In the genomic region with DNA sequence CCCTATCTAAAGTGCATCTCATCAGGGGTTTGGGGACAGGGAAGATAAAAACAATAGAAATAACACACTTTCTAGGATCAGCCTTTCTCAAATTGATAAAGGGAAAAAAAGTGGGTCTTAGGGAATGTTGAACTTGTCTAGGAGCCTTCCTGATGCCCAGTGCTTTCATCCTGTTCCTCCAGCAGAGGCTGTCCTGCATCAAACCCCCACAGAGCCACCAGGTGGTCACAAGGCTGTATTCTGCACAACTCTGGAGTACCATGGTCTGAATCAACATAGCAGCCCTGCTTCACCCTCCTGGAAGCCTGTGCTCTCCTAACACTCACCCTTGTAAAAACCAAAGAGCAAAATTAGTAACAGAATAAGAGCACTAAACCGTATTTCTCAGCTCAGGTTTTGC, we compare ENCODE assay signal across 21 cellular contexts.
"Had no signal": no experiment of that assay in that cellular context is flagged by ENCODE, and none has a peak within 500 bp of the region (broad histone marks: within the 10 kb centered on the region; RNA-seq: fewer than 3 reads in every experiment).

No MANE protein-coding gene starts in this region.

- H3K4me1 Mint-ChIP-seq: memory B cell had no signal

- H3K9me3 ChIP-seq: left ventricle myocardium inferior, lower lobe of right lung, neutrophil, sigmoid colon, suprapubic skin, thyroid gland, uterus had no signal

- H3K36me3 Mint-ChIP-seq: memory B cell; naive thymus-derived CD8-positive, alpha-beta T cell; type B pancreatic cell had no signal

- DNase-seq: dermis blood vessel endothelial cell; erythroblast; foreskin keratinocyte; head of caudate nucleus; kidney; left cardiac atrium; left ventricle myocardium inferior; lower lobe of right lung; midbrain; naive thymus-derived CD8-positive, alpha-beta T cell; sigmoid colon; small intestine; stimulated activated CD4-positive, alpha-beta T cell treated with anti-CD3 and anti-CD28 coated beads, Interleukin-12 subunit alpha, Interleukin-12 subunit beta, amount 100 ng/mL, for 4 hours; stimulated activated naive CD4-positive, alpha-beta T cell; thyroid gland; uterus had no signal

- H2AFZ ChIP-seq: hepatocyte had no signal

- ATAC-seq: foreskin keratinocyte; left cardiac atrium; lower lobe of right lung; naive thymus-derived CD8-positive, alpha-beta T cell had no signal

- H3K4me3 ChIP-seq: hepatocyte, left ventricle myocardium inferior, lower lobe of right lung, sigmoid colon, suprapubic skin, thyroid gland, uterus had no signal

- H3K27me3 ChIP-seq: foreskin keratinocyte, hepatocyte, neutrophil, sigmoid colon, suprapubic skin, thyroid gland, uterus had no signal

- H3K4me1 ChIP-seq: foreskin keratinocyte, left ventricle myocardium inferior, lower lobe of right lung, sigmoid colon, suprapubic skin, thyroid gland, uterus had no signal

- H3K4me3 Mint-ChIP-seq: memory B cell; naive thymus-derived CD8-positive, alpha-beta T cell; type B pancreatic cell had no signal

- H3K9me3 Mint-ChIP-seq: memory B cell; naive thymus-derived CD8-positive, alpha-beta T cell; type B pancreatic cell had no signal

- H3K27ac ChIP-seq: foreskin keratinocyte, hepatocyte, left ventricle myocardium inferior, lower lobe of right lung, neutrophil, sigmoid colon, suprapubic skin, thyroid gland, uterus had no signal

- H3K79me2 ChIP-seq: hepatocyte had no signal

- H3K36me3 ChIP-seq: left ventricle myocardium inferior, lower lobe of right lung, neutrophil, sigmoid colon, suprapubic skin, thyroid gland, uterus had no signal

- H3K27ac Mint-ChIP-seq: memory B cell, type B pancreatic cell had no signal
